1 cellular context compared by ENCODE assay signal in the genomic region with DNA sequence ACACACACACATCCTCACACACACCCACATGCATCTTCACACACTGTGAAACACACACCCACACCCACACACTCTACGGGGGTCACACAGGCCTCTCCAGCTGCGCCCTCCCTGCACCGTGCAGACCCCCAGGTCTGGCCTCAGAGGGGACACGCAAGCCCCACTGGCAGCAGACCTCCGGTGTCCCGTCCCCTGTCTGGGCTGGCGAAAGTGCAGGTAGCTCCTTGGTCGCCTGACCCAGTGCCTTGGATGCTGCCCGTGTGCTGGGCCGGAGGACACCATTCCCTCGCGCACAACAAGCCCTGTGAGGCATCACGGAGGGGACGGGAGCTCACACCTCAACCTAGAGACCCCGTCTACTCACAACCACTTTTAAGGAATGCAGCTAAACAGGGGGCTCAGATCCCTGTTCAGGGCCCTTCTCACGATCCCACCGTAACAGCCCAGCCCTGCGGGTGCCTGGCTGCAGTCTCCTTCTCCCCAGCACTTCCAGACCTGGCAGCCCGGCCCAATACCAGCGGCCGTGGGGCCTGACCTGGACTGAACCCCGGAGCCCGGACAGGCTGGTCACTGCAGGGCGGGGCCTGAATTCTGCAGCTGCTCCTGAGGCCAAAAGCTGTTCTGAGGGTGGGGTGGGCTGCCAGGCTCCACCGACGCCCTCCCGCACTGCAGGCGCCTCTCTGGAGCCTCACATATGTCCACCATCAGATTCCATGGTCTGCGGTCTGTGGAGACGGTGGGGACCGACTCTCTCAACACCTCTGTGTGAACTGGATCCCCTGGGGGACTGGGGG.
TF ChIP-seq lines count a peak whose summit lies in the region.

No MANE protein-coding gene starts in this region.

TF ChIP-seq in HepG2, 621 proteins besides CTCF, POLR2A, EP300 and RAD21:
- TF ChIP-seq ZNF234 (CRISPR knock-in tag; conservative IDR thresholded peaks at IDR 0.05) (no peak), ZNF607 (CRISPR knock-in tag; IDR thresholded peaks at IDR 0.05; ENCODE audit: borderline replicate concordance) (no peak), SUZ12 (IDR thresholded peaks at IDR 0.05; ENCODE audit: low read depth, low read length) (no peak), POGZ (CRISPR knock-in tag; IDR thresholded peaks at IDR 0.05) (no peak), ZNF292 (CRISPR knock-in tag; IDR thresholded peaks at IDR 0.05; ENCODE audit: borderline replicate concordance, low read depth) (no peak), FIP1L1 (IDR thresholded peaks at IDR 0.05; ENCODE audit: borderline replicate concordance, insufficient read depth, low read depth, low read length) (no peak), ZFP37 (CRISPR knock-in tag; IDR thresholded peaks at IDR 0.05; ENCODE audit: borderline replicate concordance) (no peak)
- TF ChIP-seq, protein P1, sequence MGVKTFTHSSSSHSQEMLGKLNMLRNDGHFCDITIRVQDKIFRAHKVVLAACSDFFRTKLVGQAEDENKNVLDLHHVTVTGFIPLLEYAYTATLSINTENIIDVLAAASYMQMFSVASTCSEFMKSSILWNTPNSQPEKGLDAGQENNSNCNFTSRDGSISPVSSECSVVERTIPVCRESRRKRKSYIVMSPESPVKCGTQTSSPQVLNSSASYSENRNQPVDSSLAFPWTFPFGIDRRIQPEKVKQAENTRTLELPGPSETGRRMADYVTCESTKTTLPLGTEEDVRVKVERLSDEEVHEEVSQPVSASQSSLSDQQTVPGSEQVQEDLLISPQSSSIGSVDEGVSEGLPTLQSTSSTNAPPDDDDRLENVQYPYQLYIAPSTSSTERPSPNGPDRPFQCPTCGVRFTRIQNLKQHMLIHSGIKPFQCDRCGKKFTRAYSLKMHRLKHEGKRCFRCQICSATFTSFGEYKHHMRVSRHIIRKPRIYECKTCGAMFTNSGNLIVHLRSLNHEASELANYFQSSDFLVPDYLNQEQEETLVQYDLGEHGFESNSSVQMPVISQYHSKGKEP (CRISPR knock-in tag; IDR thresholded peaks at IDR 0.05), result no peak
TF ChIP-seq in HepG2: peak in this region for 0.
